ENCODE assay signal across 8 cellular contexts in genomic region chr1:79052829-79053449, GRCh38. TPM values are rescaled to one million over a fixed set of nuclear protein-coding genes. Genes with fewer than 3 reads are reported as not detected.
DNase-seq lines count a peak whose midpoint lies in the region; ATAC-seq, FAIRE-seq and TF ChIP-seq lines count a peak whose summit lies in the region.

No MANE protein-coding gene starts in this region.

- H3K36me3 Mint-ChIP-seq in IgD-negative memory B cell: peaks cover 2% of the 10 kb centered on the region

- CTCF ChIA-PET in HepG2 (lab: Yijun Ruan, JAX; ENCODE audit: low intra/inter-chr PET ratio, low total read pairs): no interaction called here
- CTCF ChIA-PET in A673 (lab: Charles Lee): no interaction called here

- no peak overlapping the region for H3K27ac Mint-ChIP-seq in IgD-negative memory B cell

- no peak for TF ChIP-seq POLR2A in HepG2 (IDR thresholded peaks at IDR 0.05; ENCODE audit: insufficient read depth in 1 of 2, low read depth in 2 of 2, low read length in 2 of 2)

- H3K9me3 ChIP-seq in HepG2 (ENCODE audit: low read length) (peaks cover 68% of the 10 kb centered on the region), A673 (ENCODE audit: low read depth, low read length, poor library complexity, severe bottlenecking) (no peaks in the 10 kb centered on the region)

- peaks cover 2 to 10% (median 7%) of the 10 kb centered on the region in 3 donors for H3K9me3 Mint-ChIP-seq in IgD-negative memory B cell

- H3K79me2 ChIP-seq in HepG2 (ENCODE audit: insufficient read depth, low read length): no peaks in the 10 kb centered on the region

- H3K4me2 ChIP-seq in HepG2 (ENCODE audit: low read depth, low read length): no peak overlapping the region

- no peak for TF ChIP-seq RAD21 in HepG2 (CRISPR knock-in tag; IDR thresholded peaks at IDR 0.05)

- H4K20me1 ChIP-seq in HepG2 (ENCODE audit: insufficient read depth, low read length): no peaks in the 10 kb centered on the region

- peaks cover 0 to 4% (median 0%) of the 10 kb centered on the region in 3 donors for H3K4me1 Mint-ChIP-seq in IgD-negative memory B cell

- H3K27me3 Mint-ChIP-seq in IgD-negative memory B cell: no peaks in the 10 kb centered on the region

- peak overlapping the region; percentile 32 to 92 (median 70) for H3K4me3 Mint-ChIP-seq in IgD-negative memory B cell

- ATAC-seq in GM18499 (IDR thresholded peaks at IDR 0.05; ENCODE audit: insufficient read depth, unreplicated experiment): peak; percentile 99
- ATAC-seq in GM21529 (IDR thresholded peaks at IDR 0.05; ENCODE audit: unreplicated experiment): peak; percentile 99
- no peak for ATAC-seq in HepG2

- H3K36me3 ChIP-seq in HepG2 (replicated peaks in 1 of 2; ENCODE audit: control insufficient read depth in 1 of 2, insufficient read depth in 2 of 2, low read length in 2 of 2) (no peaks in the 10 kb centered on the region), A673 (ENCODE audit: insufficient read depth, low read length, poor library complexity, severe bottlenecking) (no peaks in the 10 kb centered on the region)

- POLR2A ChIA-PET in HepG2 (lab: Yijun Ruan, JAX) (no interaction called here), A673 (lab: Charles Lee; ENCODE audit: low non-redundant PET) (no interaction called here)

- TF ChIP-seq CTCF in HepG2 (CRISPR knock-in tag; IDR thresholded peaks at IDR 0.05) (no peak), A673 (conservative IDR thresholded peaks at IDR 0.05; ENCODE audit: low read depth, low read length) (no peak)

- WGBS in HepG2 (ENCODE audit: low lambda C conversion rate): 1% methylated on average over 4 of the region's 4 CpGs

- BruUV-seq in HepG2 (replicated peaks; lab: Mats Ljungman, UMichigan): no TSS peak
- BruUV-seq in A673 (replicated peaks; lab: Mats Ljungman, UMichigan): no TSS peak

- intact Hi-C loops in HepG2 (cut with micrococcal nuclease; ENCODE audit: unreplicated experiment): no loop called here
- intact Hi-C loops in A673 (cut with micrococcal nuclease; ENCODE audit: unreplicated experiment): no loop called here

- no peak for FAIRE-seq in HepG2 (lab: Jason Lieb, UNC)

- in situ Hi-C loops in HepG2 (cut with HindIII; ENCODE audit: extremely low pct_ligation_motif_present, low pct_unique_long_range_greater_than_20kb): no loop called here

- H3K27ac ChIP-seq in HepG2 (ENCODE audit: extremely low read length, insufficient read depth, low read length): no peak overlapping the region
- no peak overlapping the region for H3K27ac ChIP-seq in A673 (ENCODE audit: low read depth, low read length, poor library complexity, severe bottlenecking)

- no peaks in the 10 kb centered on the region for H3K4me1 ChIP-seq in HepG2 (ENCODE audit: insufficient read depth, low read length)
- H3K4me1 ChIP-seq in A673 (ENCODE audit: insufficient read depth, low read length, poor library complexity, severe bottlenecking): no peaks in the 10 kb centered on the region

- H3K4me3 ChIP-seq in HepG2 (replicated peaks in 1 of 3; ENCODE audit: insufficient read depth in 1 of 3, low read depth in 2 of 3, low read length in 3 of 3): no peak overlapping the region
- H3K4me3 ChIP-seq in A673 (ENCODE audit: low read depth, low read length, poor library complexity, severe bottlenecking): no peak overlapping the region

- DNase-seq in HepG2 (ENCODE audit: low spot score) (no peak), dedifferentiated amniotic fluid mesenchymal stem cell (ENCODE audit: extremely low spot score) (no peak), A673 (ENCODE audit: low spot score) (no peak), SK-N-DZ (ENCODE audit: low spot score) (no peak), NCI-H69 (lab: John Stamatoyannopoulos, UW) (no peak)

- H3K9ac ChIP-seq in HepG2 (ENCODE audit: insufficient read depth, low read depth, low read length): no peak overlapping the region

- no peak overlapping the region for H2AFZ ChIP-seq in HepG2 (ENCODE audit: low read length)

- no peak for TF ChIP-seq EP300 in HepG2 (IDR thresholded peaks at IDR 0.05; ENCODE audit: low read depth in 2 of 2, low read length in 2 of 2)
- no peak for TF ChIP-seq EP300 in HepG2 (CRISPR knock-in tag; IDR thresholded peaks at IDR 0.05; ENCODE audit: borderline replicate concordance)

- H3K27me3 ChIP-seq in HepG2 (ENCODE audit: control insufficient read depth in 1 of 2, insufficient read depth in 2 of 2, low read length in 2 of 2) (no peaks in the 10 kb centered on the region), A673 (replicated peaks; ENCODE audit: insufficient read depth, low read depth, low read length, poor library complexity) (no peaks in the 10 kb centered on the region)

TF ChIP-seq in HepG2, 621 proteins besides CTCF, POLR2A, EP300 and RAD21:
- TF ChIP-seq HNRNPK (IDR thresholded peaks at IDR 0.05; ENCODE audit: low read depth, low read length, poor library complexity, severe bottlenecking): peak; percentile 37
- no peak for TF ChIP-seq IRF9 (CRISPR knock-in tag; IDR thresholded peaks at IDR 0.05; ENCODE audit: borderline replicate concordance)

RNA-seq across cellular contexts. Expression of gene ADGRL4, which starts 46.4 kb away (rescaled TPM):
- polyA plus RNA-seq in IgD-negative memory B cell (not detected), HepG2 (2011; rRNA removed) (not detected in 2 replicates)
- total RNA-seq in HepG2 (2016; rRNA removed; fragmentation: Illumina TruSeq; extraction: Trizol) (not detected in 2 replicates), A673 (2021) (not detected in 2 replicates)
- not detected in 2 replicates for total RNA-seq in HepG2 (2016; cell fraction: cytosol; rRNA removed; fragmentation: Illumina TruSeq; extraction: Trizol; ENCODE audit: low read depth)
- not detected in 2 replicates for total RNA-seq in HepG2 (2016; cell fraction: insoluble cytoplasmic fraction; rRNA removed; fragmentation: Illumina TruSeq; extraction: Trizol)
- not detected in 2 replicates for total RNA-seq in HepG2 (2016; cell fraction: membrane; rRNA removed; fragmentation: Illumina TruSeq; extraction: Trizol)
- not detected in 2 replicates for total RNA-seq in HepG2 (2016; cell fraction: nucleus; rRNA removed; fragmentation: Illumina TruSeq; extraction: Trizol)
- not detected in 2 replicates for polyA plus RNA-seq in HepG2 (2011; cell fraction: cytosol; rRNA removed)
- not detected in 2 replicates for polyA plus RNA-seq in HepG2 (2011; cell fraction: nucleus; rRNA removed)
- polyA plus RNA-seq in HepG2 (2012): not detected in 2 replicates
- polyA plus RNA-seq in HepG2 (2016; cell fraction: cytosol; fragmentation: Illumina TruSeq; extraction: Trizol; ENCODE audit: low read depth): not detected in 2 replicates
- polyA plus RNA-seq in HepG2 (2016; cell fraction: insoluble cytoplasmic fraction; fragmentation: Illumina TruSeq; extraction: Trizol; ENCODE audit: low read depth): not detected in 2 replicates
- not detected in 2 replicates for polyA plus RNA-seq in HepG2 (2016; cell fraction: membrane; fragmentation: Illumina TruSeq; extraction: Trizol; ENCODE audit: low read depth)
- not detected in 2 replicates for polyA plus RNA-seq in HepG2 (2016; cell fraction: nucleus; fragmentation: Illumina TruSeq; extraction: Trizol; ENCODE audit: insufficient read depth, low read depth)
- not detected in 2 replicates for polyA minus RNA-seq in HepG2 (2011; rRNA and poly(A)+ RNA removed; ENCODE audit: low replicate concordance)
- not detected in 2 replicates for polyA minus RNA-seq in HepG2 (2011; cell fraction: cytosol; rRNA and poly(A)+ RNA removed)
- not detected in 2 replicates for polyA minus RNA-seq in HepG2 (2011; cell fraction: nucleus; rRNA and poly(A)+ RNA removed)
- polyA plus RNA-seq in SK-N-DZ (2014; cell fraction: cytosol; rRNA removed): not detected in 2 replicates
- polyA plus RNA-seq in SK-N-DZ (2014; cell fraction: nucleus; rRNA removed): not detected in 2 replicates
